11 cellular contexts compared by ENCODE assay signal in the genomic region with DNA sequence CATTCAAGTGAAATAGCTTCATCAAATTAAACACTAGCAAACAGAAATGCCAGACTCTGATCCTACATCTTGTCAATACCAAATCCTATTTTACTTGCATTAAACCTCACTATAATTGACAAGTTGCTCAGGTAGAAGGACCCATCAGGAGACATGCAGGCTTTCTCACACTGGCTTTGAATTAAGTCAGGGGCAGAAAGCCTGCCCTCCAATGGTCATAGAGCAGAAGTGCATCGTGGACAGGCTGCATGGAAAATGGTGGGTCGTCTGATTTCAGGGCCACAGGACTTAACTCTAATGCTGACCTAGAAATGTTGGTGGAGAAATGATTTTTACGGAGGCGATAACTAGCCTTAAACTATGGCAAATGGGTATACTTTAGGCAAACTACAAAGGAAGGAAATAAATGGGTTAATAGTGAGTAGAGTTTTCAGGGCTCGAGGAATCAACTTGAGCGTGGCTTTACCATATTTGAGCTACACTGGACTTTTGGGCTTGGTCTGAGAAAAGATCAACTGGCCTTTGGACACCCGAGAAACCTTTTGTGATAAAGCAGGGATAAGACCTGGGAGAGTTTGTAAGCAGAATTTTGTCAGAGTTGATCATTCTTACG.
DNase-seq lines count a peak whose midpoint lies in the region; ATAC-seq, FAIRE-seq and TF ChIP-seq lines count a peak whose summit lies in the region.
"Had no signal": no experiment of that assay in that cellular context is flagged by ENCODE, and none has a peak within 500 bp of the region (broad histone marks: within the 10 kb centered on the region; RNA-seq: fewer than 3 reads in every experiment).

No MANE protein-coding gene starts in this region.

- no peaks in the 10 kb centered on the region for H3K27me3 ChIP-seq in GM12878 (replicated peaks in 1 of 2; ENCODE audit: control insufficient read depth in 2 of 2, insufficient read depth in 2 of 2, low read length in 1 of 2)
- H3K27me3 ChIP-seq: BLaER1 had no signal

- no peak overlapping the region for H3K4me3 Mint-ChIP-seq in progenitor cell of endocrine pancreas (ENCODE audit: low read depth)
- H3K4me3 Mint-ChIP-seq: stimulated activated naive CD8-positive, alpha-beta T cell treated with anti-CD3 and anti-CD28 coated beads, Interleukin-15, Interleukin-2, amounts not matched to agents 100 ng/mL and 50 ng/mL, for 24 hours had no signal

- H3K9me3 ChIP-seq in GM12878 (replicated peaks; ENCODE audit: control insufficient read depth, insufficient read depth, low read length) = no peaks in the 10 kb centered on the region
- H3K9me3 ChIP-seq: BLaER1 had no signal

- H2AFZ ChIP-seq in GM12878 (ENCODE audit: control insufficient read depth, low read depth, low read length) = no peak overlapping the region

- intact Hi-C loops in GM12878 (cut with micrococcal nuclease; ENCODE audit: unreplicated experiment) = no loop called here

- DNase-seq in NCI-H82 (lab: John Stamatoyannopoulos, UW) = peak; percentile 71
- DNase-seq in NCI-H82 treated with DMSO at 0.1 percent for 48 hours (lab: John Stamatoyannopoulos, UW; ENCODE audit: unreplicated experiment) = no peak
- DNase-seq in GM12878 (ENCODE audit: low read depth, low spot score) = no peak
- no peak for DNase-seq in progenitor cell of endocrine pancreas (ENCODE audit: low spot score, unreplicated experiment)
- no peak for DNase-seq in NK-92 treated with Interleukin-12 subunit alpha and Interleukin-12 subunit beta, amount 100 ng/mL, for 24 hours (lab: John Stamatoyannopoulos, UW)
- DNase-seq in anterior cingulate cortex (lab: John Stamatoyannopoulos, UW) = no peak
- no peak for DNase-seq in activated naive CD4-positive, alpha-beta T cell treated with anti-CD3 and anti-CD28 coated beads, Interleukin-2, amount 50 U/mL, for 16 hours

- no peak overlapping the region for H3K27ac Mint-ChIP-seq in progenitor cell of endocrine pancreas
- H3K27ac Mint-ChIP-seq: stimulated activated naive CD8-positive, alpha-beta T cell treated with anti-CD3 and anti-CD28 coated beads, Interleukin-15, Interleukin-2, amounts not matched to agents 100 ng/mL and 50 ng/mL, for 24 hours had no signal

- CTCF ChIA-PET in GM12878 (lab: Yijun Ruan, JAX) = interaction anchor here (1.2 to 1.9 kb wide), 6 partner anchors 8 to 1050 kb away, joined by 3 to 9 read pairs (median 4); no protein-coding TSS in a partner anchor

- ATAC-seq in HG03342 (IDR thresholded peaks at IDR 0.05; ENCODE audit: unreplicated experiment) = peak; percentile 67
- peak; percentile 80 for ATAC-seq in GM12878

- SMC1A ChIA-PET in GM12878 (lab: Charles Lee; ENCODE audit: uncharacterized antibody, unreplicated experiment) = interaction anchor here (1.0 to 1.3 kb wide), 3 partner anchors 19 to 1272 kb away, joined by 3 to 4 read pairs (median 3); no protein-coding TSS in a partner anchor

- RAD21 ChIA-PET in GM12878 (lab: Charles Lee; ENCODE audit: unreplicated experiment) = interaction anchor here (1.4 kb wide), 1 partner anchor 940 kb away, joined by 4 read pairs; no protein-coding TSS in a partner anchor

- H3K9ac ChIP-seq in GM12878 (ENCODE audit: control insufficient read depth, insufficient read depth, low read length) = no peak overlapping the region
- H3K9ac ChIP-seq: BLaER1 had no signal

- TF ChIP-seq RAD21 in GM12878 (IDR thresholded peaks at IDR 0.05; ENCODE audit: insufficient read depth, low read depth, low read length) = peak; percentile 56

- H3K4me1 ChIP-seq in GM12878 (ENCODE audit: control insufficient read depth, insufficient read depth, low read length) = no peaks in the 10 kb centered on the region
- H3K4me1 ChIP-seq: BLaER1 had no signal

- H3K4me2 ChIP-seq in GM12878 (ENCODE audit: control insufficient read depth, insufficient read depth) = no peak overlapping the region
- H3K4me2 ChIP-seq: BLaER1 had no signal

- TF ChIP-seq EP300 in GM12878 (IDR thresholded peaks at IDR 0.05; ENCODE audit: borderline replicate concordance in 1 of 2, control insufficient read depth in 1 of 2, low read depth in 2 of 2, low read length in 2 of 2) = no peak

- no peak overlapping the region for H3K4me3 ChIP-seq in GM12878
- H3K4me3 ChIP-seq: BLaER1, SK-N-MC had no signal

- no peaks in the 10 kb centered on the region for H3K9me3 Mint-ChIP-seq in progenitor cell of endocrine pancreas (ENCODE audit: low read depth)
- H3K9me3 Mint-ChIP-seq: stimulated activated naive CD8-positive, alpha-beta T cell treated with anti-CD3 and anti-CD28 coated beads, Interleukin-15, Interleukin-2, amounts not matched to agents 100 ng/mL and 50 ng/mL, for 24 hours had no signal

- H3K4me1 Mint-ChIP-seq in progenitor cell of endocrine pancreas (ENCODE audit: low read depth) = no peaks in the 10 kb centered on the region

- TF ChIP-seq POLR2A in GM12878 (IDR thresholded peaks at IDR 0.05; ENCODE audit: low read depth, low read length) = no peak

- 19% methylated on average over 8 of the region's 8 CpGs for WGBS in GM12878 (ENCODE audit: insufficient coverage, insufficient replicate concordance, low lambda C conversion rate, missing lambda C conversion rate)

- TF ChIP-seq CTCF in GM12878 (IDR thresholded peaks at IDR 0.05 in 2 of 3, conservative IDR thresholded peaks at IDR 0.05 in 1 of 3; ENCODE audit: control insufficient read depth in 2 of 3, extremely low read depth in 1 of 3, insufficient read depth in 1 of 3, low read depth in 3 of 3, low read length in 3 of 3) = peak; percentile 48 to 63 (median 54); a peak in 5 of 6 replicates
- peak; percentile 68 for TF ChIP-seq CTCF in progenitor cell of endocrine pancreas (IDR thresholded peaks at IDR 0.05; ENCODE audit: unreplicated experiment)

- POLR2A ChIA-PET in GM12878 (lab: Charles Lee) = no interaction called here

- FAIRE-seq in GM12878 (lab: Jason Lieb, UNC) = peak; percentile 31

- no TSS peak for BruUV-seq in GM12878 (replicated peaks; lab: Mats Ljungman, UMichigan)

- no peak overlapping the region for H3K27ac ChIP-seq in GM12878 (ENCODE audit: control insufficient read depth, insufficient read depth)
- H3K27ac ChIP-seq: BLaER1, SK-N-MC had no signal

- no peaks in the 10 kb centered on the region for H4K20me1 ChIP-seq in GM12878 (ENCODE audit: control insufficient read depth, insufficient read depth)
- H4K20me1 ChIP-seq: BLaER1 had no signal

- no peaks in the 10 kb centered on the region for H3K36me3 ChIP-seq in GM12878 (ENCODE audit: control insufficient read depth in 2 of 2, insufficient read depth in 2 of 2, low read length in 1 of 2)
- H3K36me3 ChIP-seq: BLaER1 had no signal

- no peaks in the 10 kb centered on the region for H3K36me3 Mint-ChIP-seq in progenitor cell of endocrine pancreas (ENCODE audit: insufficient read depth)

- no peaks in the 10 kb centered on the region for H3K79me2 ChIP-seq in GM12878 (ENCODE audit: control insufficient read depth, insufficient read depth, low read length)

- no peaks in the 10 kb centered on the region for H3K27me3 Mint-ChIP-seq in progenitor cell of endocrine pancreas
- H3K27me3 Mint-ChIP-seq: stimulated activated naive CD8-positive, alpha-beta T cell treated with anti-CD3 and anti-CD28 coated beads, Interleukin-15, Interleukin-2, amounts not matched to agents 100 ng/mL and 50 ng/mL, for 24 hours had no signal

- in situ Hi-C loops in GM12878 (cut with MboI) = no loop called here

TF ChIP-seq in GM12878, 131 proteins besides CTCF, POLR2A, EP300 and RAD21:
- TF ChIP-seq, protein P1, sequence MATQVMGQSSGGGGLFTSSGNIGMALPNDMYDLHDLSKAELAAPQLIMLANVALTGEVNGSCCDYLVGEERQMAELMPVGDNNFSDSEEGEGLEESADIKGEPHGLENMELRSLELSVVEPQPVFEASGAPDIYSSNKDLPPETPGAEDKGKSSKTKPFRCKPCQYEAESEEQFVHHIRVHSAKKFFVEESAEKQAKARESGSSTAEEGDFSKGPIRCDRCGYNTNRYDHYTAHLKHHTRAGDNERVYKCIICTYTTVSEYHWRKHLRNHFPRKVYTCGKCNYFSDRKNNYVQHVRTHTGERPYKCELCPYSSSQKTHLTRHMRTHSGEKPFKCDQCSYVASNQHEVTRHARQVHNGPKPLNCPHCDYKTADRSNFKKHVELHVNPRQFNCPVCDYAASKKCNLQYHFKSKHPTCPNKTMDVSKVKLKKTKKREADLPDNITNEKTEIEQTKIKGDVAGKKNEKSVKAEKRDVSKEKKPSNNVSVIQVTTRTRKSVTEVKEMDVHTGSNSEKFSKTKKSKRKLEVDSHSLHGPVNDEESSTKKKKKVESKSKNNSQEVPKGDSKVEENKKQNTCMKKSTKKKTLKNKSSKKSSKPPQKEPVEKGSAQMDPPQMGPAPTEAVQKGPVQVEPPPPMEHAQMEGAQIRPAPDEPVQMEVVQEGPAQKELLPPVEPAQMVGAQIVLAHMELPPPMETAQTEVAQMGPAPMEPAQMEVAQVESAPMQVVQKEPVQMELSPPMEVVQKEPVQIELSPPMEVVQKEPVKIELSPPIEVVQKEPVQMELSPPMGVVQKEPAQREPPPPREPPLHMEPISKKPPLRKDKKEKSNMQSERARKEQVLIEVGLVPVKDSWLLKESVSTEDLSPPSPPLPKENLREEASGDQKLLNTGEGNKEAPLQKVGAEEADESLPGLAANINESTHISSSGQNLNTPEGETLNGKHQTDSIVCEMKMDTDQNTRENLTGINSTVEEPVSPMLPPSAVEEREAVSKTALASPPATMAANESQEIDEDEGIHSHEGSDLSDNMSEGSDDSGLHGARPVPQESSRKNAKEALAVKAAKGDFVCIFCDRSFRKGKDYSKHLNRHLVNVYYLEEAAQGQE (IDR thresholded peaks at IDR 0.05; ENCODE audit: low read depth, low read length) = no peak
- TF ChIP-seq YY1 (IDR thresholded peaks at IDR 0.05; ENCODE audit: low read depth, low read length) (peak; percentile 55), SMC3 (IDR thresholded peaks at IDR 0.05; ENCODE audit: borderline replicate concordance, low read length) (peak; percentile 51; the same call in 1 of the 2 replicates)
TF ChIP-seq in GM12878: peak in this region for 2.
